Comparison of ENCODE assay signal across 20 cellular contexts in the genomic region with DNA sequence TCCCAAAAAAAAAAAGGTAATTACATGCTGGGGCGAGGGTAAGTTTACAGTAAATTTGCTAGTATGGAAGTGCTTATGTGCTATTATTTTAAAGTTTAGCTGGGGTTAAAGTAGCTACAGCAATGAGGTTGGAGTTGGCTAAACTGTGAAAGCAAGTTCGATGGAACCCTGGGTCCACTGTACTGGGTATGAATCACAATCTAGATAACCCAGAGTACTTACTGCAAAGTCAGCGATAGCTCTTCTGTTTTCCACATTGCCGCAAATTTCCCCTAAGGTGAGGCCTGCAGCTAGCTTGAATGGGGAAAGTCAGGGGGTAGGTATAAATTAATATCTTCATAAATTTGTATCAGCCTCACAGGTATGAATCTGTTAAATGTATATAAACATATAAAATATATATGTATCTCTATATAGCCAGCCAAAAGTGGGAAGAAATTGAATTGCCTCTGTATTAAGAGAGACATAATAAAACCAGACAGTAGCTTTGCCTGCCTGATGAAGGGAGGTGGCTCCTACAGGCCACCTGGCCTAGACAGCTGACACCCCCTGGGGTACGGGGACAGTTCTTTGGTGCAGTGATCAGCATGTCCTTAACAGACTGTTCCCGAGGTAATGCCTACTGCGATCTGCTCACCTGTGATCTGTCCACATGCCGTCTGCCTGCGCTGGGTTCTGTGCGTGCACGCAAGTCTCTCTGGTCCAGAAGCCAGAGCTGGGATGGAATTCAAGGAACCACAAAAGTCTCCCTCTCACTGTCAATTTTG. TPM values are rescaled to one million over a fixed set of nuclear protein-coding genes. Genes with fewer than 3 reads are reported as not detected.
"Had no signal": no experiment of that assay in that cellular context is flagged by ENCODE, and none has a peak within 500 bp of the region (broad histone marks: within the 10 kb centered on the region; RNA-seq: fewer than 3 reads in every experiment).

No MANE protein-coding gene starts in this region.

- H3K27ac ChIP-seq: lower lobe of right lung, neutrophil, parathyroid adenoma, spleen, thyroid gland had no signal

- ATAC-seq: activated T-cell treated with anti-CD3 and anti-CD28 coated beads, Interleukin-2, amount 50 U/mL, for 72 hours; natural killer cell treated with Interleukin-12 subunit alpha and Interleukin-12 subunit beta and Interleukin-15 and Interleukin-18, amount 100 ng/mL, for 72 hours; stimulated activated memory B cell treated with anti-CD40 and anti-IgM and Interleukin-4, amounts not matched to agents 10 μg/mL and 1 μg/mL and 100 μg/mL, for 72 hours had no signal

- H3K4me3 ChIP-seq: breast epithelium, lower lobe of right lung, spleen, thyroid gland had no signal

- DNase-seq: activated CD4-positive, alpha-beta T cell treated with anti-CD3 and anti-CD28 coated beads for 1 hour; activated gamma-delta T cell; activated T-cell treated with anti-CD3 and anti-CD28 coated beads, Interleukin-2, amount 50 U/mL, for 72 hours; islet precursor cell; lower lobe of right lung; spleen; stimulated activated CD4-positive, alpha-beta T cell treated with anti-CD3 and anti-CD28 coated beads, Interleukin-4, amount 100 ng/mL, for 4 hours; thyroid gland had no signal

- H3K9me3 ChIP-seq: breast epithelium, lower lobe of right lung, neutrophil, spleen, thyroid gland had no signal

- H3K4me1 ChIP-seq: breast epithelium, lower lobe of right lung, parathyroid adenoma had no signal

- H3K36me3 ChIP-seq: breast epithelium, lower lobe of right lung, neutrophil, spleen, thyroid gland had no signal

- H3K27me3 ChIP-seq: breast epithelium, neutrophil, spleen had no signal

RNA-seq across cellular contexts. Expression of a gene that starts 30.6 kb away (rescaled TPM):
- total RNA-seq: activated CD8-positive, alpha-beta memory T cell treated with anti-CD3 and anti-CD28 coated beads for 36 hours; activated T-cell treated with anti-CD3 and anti-CD28 coated beads, Interleukin-2, amount 50 U/mL, for 72 hours; astrocyte; breast epithelium; chondrocyte; dermis microvascular lymphatic vessel endothelial cell; lower lobe of right lung; mesothelial cell of epicardium; natural killer cell treated with Interleukin-12 subunit alpha and Interleukin-12 subunit beta and Interleukin-15 and Interleukin-18, amount 100 ng/mL, for 72 hours; renal cortical epithelial cell; spleen; thyroid gland; ureter had no signal
